8 cellular contexts compared by ENCODE assay signal in the genomic region with DNA sequence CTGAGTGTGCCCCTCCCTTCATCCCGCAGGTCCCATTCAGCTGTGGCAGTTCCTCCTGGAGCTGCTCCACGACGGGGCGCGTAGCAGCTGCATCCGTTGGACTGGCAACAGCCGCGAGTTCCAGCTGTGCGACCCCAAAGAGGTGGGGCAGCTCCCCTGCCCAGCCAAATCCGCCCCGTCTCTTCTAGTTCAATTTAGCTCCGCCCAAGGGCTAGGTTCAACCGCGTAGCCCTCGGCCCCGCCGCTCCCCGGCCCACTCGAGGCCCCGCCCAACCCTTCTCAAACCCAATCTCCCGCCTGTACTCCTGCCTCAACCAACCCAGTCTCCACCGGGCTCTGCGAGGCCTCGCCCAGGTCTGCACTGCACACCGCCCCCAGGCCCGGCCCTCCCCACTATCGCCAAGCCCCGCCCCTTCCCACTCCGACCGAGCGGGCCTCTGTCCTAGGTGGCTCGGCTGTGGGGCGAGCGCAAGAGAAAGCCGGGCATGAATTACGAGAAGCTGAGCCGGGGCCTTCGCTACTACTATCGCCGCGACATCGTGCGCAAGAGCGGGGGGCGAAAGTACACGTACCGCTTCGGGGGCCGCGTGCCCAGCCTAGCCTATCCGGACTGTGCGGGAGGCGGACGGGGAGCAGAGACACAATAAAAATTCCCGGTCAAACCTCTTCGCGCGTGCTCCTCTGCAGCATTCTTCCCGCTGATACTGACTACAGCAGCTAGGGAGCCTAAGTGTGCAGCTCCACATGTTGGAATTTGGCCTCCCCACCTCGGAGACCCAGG. TPM values are rescaled to one million over a fixed set of nuclear protein-coding genes. Genes with fewer than 3 reads are reported as not detected.
DNase-seq lines count a peak whose midpoint lies in the region; ATAC-seq, FAIRE-seq and TF ChIP-seq lines count a peak whose summit lies in the region.

No MANE protein-coding gene starts in this region.

- no peaks in the 10 kb centered on the region for H3K36me3 ChIP-seq in MM.1S (replicated peaks; ENCODE audit: insufficient read depth, low read length)
- no peaks in the 10 kb centered on the region for H3K36me3 ChIP-seq in neuron (ENCODE audit: insufficient read depth, low read length)
- H3K36me3 ChIP-seq in stomach smooth muscle (ENCODE audit: control insufficient read depth in 2 of 2, insufficient read depth in 2 of 2, low read length in 2 of 2): no peaks in the 10 kb centered on the region

- H3K4me2 ChIP-seq in MM.1S (ENCODE audit: low read depth, low read length): peak overlapping the region; percentile 96

- H3K27ac ChIP-seq in MM.1S (ENCODE audit: low read length): peak overlapping the region; percentile 83
- no peak overlapping the region for H3K27ac ChIP-seq in foreskin keratinocyte
- H3K27ac ChIP-seq in stomach smooth muscle (ENCODE audit: low read length): peak overlapping the region; percentile 80

- H2AFZ ChIP-seq in MM.1S (ENCODE audit: low read length) (peak overlapping the region; percentile 93), neuron (ENCODE audit: low read depth, low read length) (peak overlapping the region; percentile 75)

- H4K20me1 ChIP-seq in MM.1S (ENCODE audit: insufficient read depth, low read length): no peaks in the 10 kb centered on the region

- peaks cover 14% of the 10 kb centered on the region for H3K79me2 ChIP-seq in MM.1S (ENCODE audit: low read length)

- H3K9ac ChIP-seq in MM.1S (ENCODE audit: low read length) (peak overlapping the region; percentile 91), stomach smooth muscle (ENCODE audit: low read length in 2 of 2) (peak overlapping the region; percentile 67 to 71)

- H3K9me3 ChIP-seq in MM.1S (replicated peaks; ENCODE audit: insufficient read depth, low read length): no peaks in the 10 kb centered on the region
- no peaks in the 10 kb centered on the region for H3K9me3 ChIP-seq in neuron (ENCODE audit: low read length)
- H3K9me3 ChIP-seq in stomach smooth muscle (ENCODE audit: control insufficient read depth in 2 of 2, low read length in 2 of 2): no peaks in the 10 kb centered on the region

- H3K27me3 ChIP-seq in MM.1S (replicated peaks; ENCODE audit: insufficient read depth, low read length) (no peaks in the 10 kb centered on the region), foreskin keratinocyte (no peaks in the 10 kb centered on the region), neuron (ENCODE audit: insufficient read depth, low read length) (no peaks in the 10 kb centered on the region), stomach smooth muscle (ENCODE audit: control insufficient read depth in 1 of 2, insufficient read depth in 2 of 2, low read length in 2 of 2) (no peaks in the 10 kb centered on the region)

- H3K4me3 ChIP-seq in MM.1S (ENCODE audit: low read length) (peak overlapping the region; percentile 81), neuron (ENCODE audit: low read length) (peak overlapping the region; percentile 59), stomach smooth muscle (ENCODE audit: low read length in 2 of 2) (peak overlapping the region; percentile 79 to 81)

- TF ChIP-seq POLR2A in H54 (IDR thresholded peaks at IDR 0.05; ENCODE audit: low read depth, low read length): 0 out of 2 replicates have a peak, but pooled peaks have one; percentile 14

- DNase-seq in EH (ENCODE audit: low read depth): peak; percentile 95
- DNase-seq in H54 (ENCODE audit: insufficient read length, low spot score): peak; percentile 98
- peak; percentile 98 for DNase-seq in MM.1S
- DNase-seq in SIG-M5 (lab: John Stamatoyannopoulos, UW): peak; percentile 70
- peak; percentile 93 for DNase-seq in activated gamma-delta T cell treated with Interleukin-2 at 50 U/mL for 16 hours
- peak; percentile 80 to 90 for DNase-seq in foreskin keratinocyte

- FAIRE-seq in H54 (lab: Jason Lieb, UNC): no peak

- H3K4me1 ChIP-seq in MM.1S (ENCODE audit: low read length) (peaks cover 5% of the 10 kb centered on the region; the same call in 1 of the 2 replicates), foreskin keratinocyte (no peaks in the 10 kb centered on the region), neuron (ENCODE audit: insufficient read depth, low read length) (peaks cover 22% of the 10 kb centered on the region), stomach smooth muscle (ENCODE audit: control insufficient read depth, insufficient read depth, low read length) (peaks cover 29% of the 10 kb centered on the region)

- H3K9me2 ChIP-seq in MM.1S (replicated peaks; ENCODE audit: insufficient read depth, low read length): no peaks in the 10 kb centered on the region

- TF ChIP-seq CTCF in MM.1S (IDR thresholded peaks at IDR 0.05; ENCODE audit: low read length) (no peak), foreskin keratinocyte (conservative IDR thresholded peaks at IDR 0.05) (no peak)

- H3F3A ChIP-seq in MM.1S (ENCODE audit: insufficient read depth, low read length): peaks cover 18% of the 10 kb centered on the region

- ATAC-seq in foreskin keratinocyte: peak; percentile 87

RNA-seq across cellular contexts. Expression of gene ETV2, which starts 2.9 kb away (rescaled TPM):
- 0.71 and 0.82 TPM in 2 replicates for total RNA-seq in foreskin keratinocyte
- 1.7 and 2.0 TPM in 2 replicates for polyA plus RNA-seq in foreskin keratinocyte

RNA-seq across cellular contexts. Expression of gene COX6B1, which starts 3.7 kb away (rescaled TPM):
- total RNA-seq in foreskin keratinocyte: 440 and 488 TPM in 2 replicates
- polyA plus RNA-seq in foreskin keratinocyte: 765 and 815 TPM in 2 replicates

RNA-seq across cellular contexts. Expression of gene RBM42, which starts 15.6 kb away (rescaled TPM):
- total RNA-seq in foreskin keratinocyte: 74.8 and 76.2 TPM in 2 replicates
- 95.0 and 97.4 TPM in 2 replicates for polyA plus RNA-seq in foreskin keratinocyte

RNA-seq across cellular contexts. Expression of gene UPK1A, which starts 21.9 kb away (rescaled TPM):
- total RNA-seq in foreskin keratinocyte: not detected in 2 replicates
- polyA plus RNA-seq in foreskin keratinocyte: 0.07 TPM in 1 of 2 replicates, not detected in the other

RNA-seq across cellular contexts. Expression of gene HAUS5, which starts 31.9 kb away (rescaled TPM):
- total RNA-seq in foreskin keratinocyte: 14.5 and 18.8 TPM in 2 replicates
- 16.2 and 17.0 TPM in 2 replicates for polyA plus RNA-seq in foreskin keratinocyte
